11 cellular contexts compared by ENCODE assay signal in the genomic region with DNA sequence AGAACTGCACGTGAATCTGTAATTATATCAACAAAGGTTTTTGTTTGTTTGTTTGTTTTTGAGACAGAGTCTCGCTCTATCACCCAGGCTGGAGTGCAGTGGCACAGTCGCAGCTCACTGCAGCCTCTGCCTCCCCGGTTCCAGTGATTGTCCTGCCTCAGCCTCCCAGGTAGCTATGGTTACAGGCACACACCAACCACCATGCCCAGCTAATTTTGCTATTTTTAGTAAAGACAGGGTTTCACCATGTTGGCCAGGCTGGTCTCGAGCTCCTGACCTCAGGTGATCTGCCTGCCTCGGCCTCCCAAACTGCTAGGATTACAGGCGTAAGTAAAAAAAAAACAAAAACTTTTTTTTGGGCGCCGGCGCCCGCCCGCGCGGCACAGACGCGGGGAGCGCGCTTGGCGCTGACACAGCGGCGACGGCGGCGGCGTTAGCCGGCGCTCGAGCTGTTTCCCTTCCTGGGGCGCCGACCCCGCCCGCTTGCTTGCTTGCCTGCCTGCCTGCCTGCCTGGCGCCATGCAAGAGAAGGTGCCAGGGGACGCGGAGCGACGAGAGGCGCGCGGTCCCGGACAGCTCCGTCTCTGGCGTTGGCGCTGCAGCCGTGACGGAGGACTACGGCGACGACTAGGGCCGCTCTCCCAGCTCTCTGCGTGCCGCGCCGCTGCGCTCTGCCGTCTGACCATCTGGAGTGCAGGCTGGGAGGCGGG.
DNase-seq lines count a peak whose midpoint lies in the region; ATAC-seq, FAIRE-seq and TF ChIP-seq lines count a peak whose summit lies in the region.
"Had no signal": no experiment of that assay in that cellular context is flagged by ENCODE, and none has a peak within 500 bp of the region (broad histone marks: within the 10 kb centered on the region; RNA-seq: fewer than 3 reads in every experiment).

No MANE protein-coding gene starts in this region.

- H3K4me3 Mint-ChIP-seq in activated CD8-positive, alpha-beta T cell treated with anti-CD3 and anti-CD28 coated beads for 36 hours, result no peak overlapping the region
- H3K4me3 Mint-ChIP-seq in activated CD8-positive, alpha-beta T cell treated with anti-CD3 and anti-CD28 coated beads, Interleukin-2, amount 10 ng/mL, durations not matched to agents 7 days and 5 days, result no peak overlapping the region
- H3K4me3 Mint-ChIP-seq: B cell had no signal

- peaks cover 2% of the 10 kb centered on the region for H3K27me3 Mint-ChIP-seq in activated CD8-positive, alpha-beta T cell treated with anti-CD3 and anti-CD28 coated beads for 36 hours
- H3K27me3 Mint-ChIP-seq in activated CD8-positive, alpha-beta T cell treated with anti-CD3 and anti-CD28 coated beads, Interleukin-2, amount 10 ng/mL, durations not matched to agents 7 days and 5 days (ENCODE audit: low read depth), result peaks cover 2% of the 10 kb centered on the region
- H3K27me3 Mint-ChIP-seq: B cell had no signal

- intact Hi-C loops in activated CD8-positive, alpha-beta T cell treated with anti-CD3 and anti-CD28 coated beads for 36 hours (cut with micrococcal nuclease), result no loop called here
- intact Hi-C loops in breast epithelium (cut with DNase I; ENCODE audit: low total_unique reads), result no loop called here
- intact Hi-C loops in right lobe of liver (cut with DNase I), result no loop called here

- H3K4me3 ChIP-seq in breast epithelium (peak overlapping the region; percentile 37 to 61 (median 53)), right lobe of liver (peak overlapping the region in 2 of 3 donors; percentile 29 to 37), upper lobe of left lung (peak overlapping the region in 3 of 4 donors; percentile 35 to 46 (median 43))
- H3K4me3 ChIP-seq: colonic mucosa had no signal

- peak; percentile 17 for ATAC-seq in activated CD8-positive, alpha-beta T cell treated with anti-CD3 and anti-CD28 coated beads for 36 hours
- ATAC-seq in activated CD8-positive, alpha-beta T cell treated with anti-CD3 and anti-CD28 coated beads, Interleukin-2, amount 10 ng/mL, durations not matched to agents 7 days and 5 days, result no peak
- peak; percentile 49 to 76 (median 68) for ATAC-seq in right lobe of liver
- peak in 1 of 2 donors; percentile 74 for ATAC-seq in upper lobe of left lung (ENCODE audit: low FRiP score in 2 of 2)
- ATAC-seq in HG03139 (IDR thresholded peaks at IDR 0.05; ENCODE audit: unreplicated experiment), result no peak
- ATAC-seq: Panc1 had no signal

- no peaks in the 10 kb centered on the region for H3K27me3 ChIP-seq in breast epithelium
- no peaks in the 10 kb centered on the region for H3K27me3 ChIP-seq in right lobe of liver
- no peaks in the 10 kb centered on the region for H3K27me3 ChIP-seq in upper lobe of left lung
- H3K27me3 ChIP-seq: colonic mucosa had no signal

- H3K36me3 ChIP-seq in breast epithelium (no peaks in the 10 kb centered on the region), right lobe of liver (no peaks in the 10 kb centered on the region), upper lobe of left lung (no peaks in the 10 kb centered on the region)
- H3K36me3 ChIP-seq: colonic mucosa had no signal

- H3K9me3 ChIP-seq in breast epithelium, result no peaks in the 10 kb centered on the region
- no peaks in the 10 kb centered on the region for H3K9me3 ChIP-seq in right lobe of liver
- no peaks in the 10 kb centered on the region for H3K9me3 ChIP-seq in upper lobe of left lung
- H3K9me3 ChIP-seq: colonic mucosa had no signal

- H3K36me3 Mint-ChIP-seq in activated CD8-positive, alpha-beta T cell treated with anti-CD3 and anti-CD28 coated beads for 36 hours (ENCODE audit: low read depth), result no peaks in the 10 kb centered on the region
- peaks cover 2% of the 10 kb centered on the region for H3K36me3 Mint-ChIP-seq in activated CD8-positive, alpha-beta T cell treated with anti-CD3 and anti-CD28 coated beads, Interleukin-2, amount 10 ng/mL, durations not matched to agents 7 days and 5 days (ENCODE audit: low read depth)

- no peak for TF ChIP-seq POLR2A in breast epithelium (IDR thresholded peaks at IDR 0.05)
- TF ChIP-seq POLR2A in right lobe of liver (IDR thresholded peaks at IDR 0.05), result no peak
- no peak for TF ChIP-seq POLR2A in upper lobe of left lung (IDR thresholded peaks at IDR 0.05)

- POLR2A ChIA-PET in activated CD8-positive, alpha-beta T cell treated with anti-CD3 and anti-CD28 coated beads for 36 hours (lab: Charles Lee), result no interaction called here
- POLR2A ChIA-PET in activated CD8-positive, alpha-beta T cell treated with anti-CD3 and anti-CD28 coated beads, Interleukin-2, amount 10 ng/mL, durations not matched to agents 7 days and 5 days (lab: Charles Lee), result no interaction called here

- H3K4me1 ChIP-seq in breast epithelium, result no peaks in the 10 kb centered on the region
- no peaks in the 10 kb centered on the region for H3K4me1 ChIP-seq in right lobe of liver
- H3K4me1 ChIP-seq in upper lobe of left lung, result peaks cover 0 to 9% (median 0%) of the 10 kb centered on the region in 4 donors
- H3K4me1 ChIP-seq: colonic mucosa had no signal

- no peak for FAIRE-seq in D721Med (lab: Jason Lieb, UNC)

- no peak for TF ChIP-seq EP300 in upper lobe of left lung (IDR thresholded peaks at IDR 0.05)

- DNase-seq in activated CD8-positive, alpha-beta T cell treated with anti-CD3 and anti-CD28 coated beads for 36 hours, result peak; percentile 2
- no peak for DNase-seq in activated CD8-positive, alpha-beta T cell treated with anti-CD3 and anti-CD28 coated beads, Interleukin-2, amount 10 ng/mL, durations not matched to agents 7 days and 5 days
- DNase-seq in breast epithelium (ENCODE audit: low spot score in 2 of 2) (peak; percentile 25 to 56), right lobe of liver (peak in 2 of 3 donors; percentile 26 to 56), upper lobe of left lung (peak; percentile 25 to 82), D721Med (ENCODE audit: insufficient read length, low spot score) (no peak), NCI-H69 (lab: John Stamatoyannopoulos, UW) (no peak)
- DNase-seq: colonic mucosa had no signal

- CTCF ChIA-PET in activated CD8-positive, alpha-beta T cell treated with anti-CD3 and anti-CD28 coated beads for 36 hours (lab: Charles Lee), result no interaction called here
- CTCF ChIA-PET in activated CD8-positive, alpha-beta T cell treated with anti-CD3 and anti-CD28 coated beads, Interleukin-2, amount 10 ng/mL, durations not matched to agents 7 days and 5 days (lab: Charles Lee), result no interaction called here

- no peak overlapping the region for H3K27ac Mint-ChIP-seq in activated CD8-positive, alpha-beta T cell treated with anti-CD3 and anti-CD28 coated beads for 36 hours
- no peak overlapping the region for H3K27ac Mint-ChIP-seq in activated CD8-positive, alpha-beta T cell treated with anti-CD3 and anti-CD28 coated beads, Interleukin-2, amount 10 ng/mL, durations not matched to agents 7 days and 5 days
- H3K27ac Mint-ChIP-seq: B cell had no signal

- H3K4me1 Mint-ChIP-seq in activated CD8-positive, alpha-beta T cell treated with anti-CD3 and anti-CD28 coated beads for 36 hours (ENCODE audit: low read depth), result no peaks in the 10 kb centered on the region
- H3K4me1 Mint-ChIP-seq in activated CD8-positive, alpha-beta T cell treated with anti-CD3 and anti-CD28 coated beads, Interleukin-2, amount 10 ng/mL, durations not matched to agents 7 days and 5 days (ENCODE audit: low read depth), result no peaks in the 10 kb centered on the region
- H3K4me1 Mint-ChIP-seq: B cell had no signal

- TF ChIP-seq CTCF in activated CD8-positive, alpha-beta T cell treated with anti-CD3 and anti-CD28 coated beads for 36 hours (IDR thresholded peaks at IDR 0.05), result no peak
- TF ChIP-seq CTCF in breast epithelium (IDR thresholded peaks at IDR 0.05) (no peak), right lobe of liver (IDR thresholded peaks at IDR 0.05) (no peak), upper lobe of left lung (IDR thresholded peaks at IDR 0.05) (no peak), D721Med (IDR thresholded peaks at IDR 0.05; ENCODE audit: insufficient read depth, missing control alignments) (no peak)

- WGBS in right lobe of liver (ENCODE audit: insufficient coverage, low coverage, low lambda C conversion rate, missing lambda C conversion rate), result 5% methylated on average over 27 of the region's 57 CpGs
- 8 to 11% methylated on average over 14 to 53 of the region's 57 CpGs for WGBS in upper lobe of left lung, 2 donors

- H3K27ac ChIP-seq in breast epithelium (peak overlapping the region in 1 of 2 donors; percentile 56), right lobe of liver (no peak overlapping the region), upper lobe of left lung (no peak overlapping the region)
- H3K27ac ChIP-seq: colonic mucosa had no signal

- H3K9me3 Mint-ChIP-seq in activated CD8-positive, alpha-beta T cell treated with anti-CD3 and anti-CD28 coated beads for 36 hours, result peaks cover 13% of the 10 kb centered on the region
- peaks cover 37% of the 10 kb centered on the region for H3K9me3 Mint-ChIP-seq in activated CD8-positive, alpha-beta T cell treated with anti-CD3 and anti-CD28 coated beads, Interleukin-2, amount 10 ng/mL, durations not matched to agents 7 days and 5 days (ENCODE audit: insufficient read depth)

Comparison
In these comparisons a context has a peak if more than half of its experiments do, and no peak if none do; other contexts are left out.
1. ATAC-seq: peak in activated CD8-positive, alpha-beta T cell treated with anti-CD3 and anti-CD28 coated beads for 36 hours (single experiment) and right lobe of liver (4 of 4); none in activated CD8-positive, alpha-beta T cell treated with anti-CD3 and anti-CD28 coated beads, Interleukin-2, amount 10 ng/mL, durations not matched to agents 7 days and 5 days (single experiment) and HG03139 (single experiment).
2. DNase-seq: peak in activated CD8-positive, alpha-beta T cell treated with anti-CD3 and anti-CD28 coated beads for 36 hours (single experiment), breast epithelium (2 of 2), right lobe of liver (2 of 3) and upper lobe of left lung (2 of 2); none in activated CD8-positive, alpha-beta T cell treated with anti-CD3 and anti-CD28 coated beads, Interleukin-2, amount 10 ng/mL, durations not matched to agents 7 days and 5 days (single experiment), D721Med (single experiment) and NCI-H69 (single experiment).
3. Peak in every context shown above with its lines, with median percentiles within 50 percentile points of each other: H3K4me3 ChIP-seq.